8 cellular contexts compared by ENCODE assay signal in the genomic region with DNA sequence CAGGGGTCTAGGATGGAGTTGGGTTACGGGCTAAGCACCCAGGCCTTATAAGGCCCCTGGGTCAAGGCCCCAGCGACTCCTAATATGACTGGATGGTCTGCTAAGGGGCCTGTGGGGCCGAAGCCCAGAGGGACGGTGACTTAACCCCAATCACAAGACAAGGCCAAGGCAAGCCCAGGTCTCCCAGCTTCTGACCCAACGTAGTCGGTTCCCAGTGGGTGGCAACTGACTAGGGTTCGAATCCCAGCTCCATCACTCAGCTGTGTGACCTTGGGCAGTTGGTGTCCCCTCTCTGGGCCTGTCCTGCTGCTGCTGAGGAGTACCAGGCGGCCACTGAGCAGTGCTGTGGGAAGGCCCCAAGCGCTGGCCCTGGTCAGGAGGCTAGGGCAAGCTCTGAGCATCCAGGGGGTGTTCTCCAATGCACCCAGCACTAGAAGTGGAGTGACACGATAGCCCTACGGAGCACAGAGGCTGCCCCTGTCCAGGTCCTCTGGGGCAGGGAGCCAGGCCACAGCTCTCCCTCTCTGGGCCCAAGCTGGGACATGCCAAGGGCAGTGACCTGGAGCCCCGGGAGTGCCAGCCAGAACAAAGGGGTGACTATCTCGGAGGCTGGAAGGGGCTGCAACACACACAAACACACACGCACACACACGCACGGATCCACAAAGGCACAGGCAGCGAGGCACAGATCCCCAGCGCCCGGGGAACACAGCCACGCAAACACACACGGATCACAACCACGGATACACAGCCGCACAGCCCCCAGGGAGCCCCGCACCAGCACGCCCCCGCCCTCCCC. TPM values are rescaled to one million over a fixed set of nuclear protein-coding genes. Genes with fewer than 3 reads are reported as not detected.
DNase-seq lines count a peak whose midpoint lies in the region; ATAC-seq and TF ChIP-seq lines count a peak whose summit lies in the region.

No MANE protein-coding gene starts in this region.

- 31 to 67% methylated on average over 10 to 25 of the region's 26 CpGs for WGBS in lower leg skin, 2 donors

- no peaks in the 10 kb centered on the region for H3K9me3 ChIP-seq in thoracic aorta

- H3K4me3 ChIP-seq in lower leg skin (ENCODE audit: low read depth, poor library complexity, severe bottlenecking) (peak overlapping the region; percentile 22), thoracic aorta (peak overlapping the region; percentile 80)

- peak overlapping the region; percentile 63 to 75 for H3K27ac ChIP-seq in thoracic aorta

- DNase-seq in NCI-H2171 treated with DMSO at 0.1 percent for 48 hours (lab: John Stamatoyannopoulos, UW) (peak; percentile 60), NCI-H2171 (lab: John Stamatoyannopoulos, UW) (no peak), cerebellum (ENCODE audit: low spot score) (peak; percentile 41), lower leg skin (ENCODE audit: low spot score in 2 of 2) (no peak), thoracic aorta (ENCODE audit: low spot score) (no peak), NCI-H2081 treated with DMSO at 0.1 percent for 48 hours (lab: John Stamatoyannopoulos, UW) (no peak), DMS153 (lab: John Stamatoyannopoulos, UW) (no peak), NCI-H1930 (lab: John Stamatoyannopoulos, UW) (no peak)

- peaks cover 4% of the 10 kb centered on the region for H3K36me3 ChIP-seq in thoracic aorta

- TF ChIP-seq CTCF in lower leg skin (IDR thresholded peaks at IDR 0.05) = no peak
- no peak for TF ChIP-seq CTCF in thoracic aorta (IDR thresholded peaks at IDR 0.05)

- intact Hi-C loops in lower leg skin (cut with DNase I; ENCODE audit: low total_unique reads) = no loop called here

- no peak for TF ChIP-seq POLR2A in lower leg skin (IDR thresholded peaks at IDR 0.05)

- ATAC-seq in thoracic aorta (ENCODE audit: insufficient number of reproducible peaks, low FRiP score, low read depth) = no peak

- peaks cover 27 to 51% of the 10 kb centered on the region in 2 donors for H3K4me1 ChIP-seq in thoracic aorta (ENCODE audit: control insufficient read depth in 1 of 2, low read depth in 2 of 2)

- no peaks in the 10 kb centered on the region for H3K27me3 ChIP-seq in thoracic aorta (replicated peaks; ENCODE audit: insufficient read depth)

RNA-seq across cellular contexts. Expression of a gene that starts 0.5 kb away (rescaled TPM):
- total RNA-seq in cerebellum = 23.0 TPM
- 10 to 100 TPM in 3 of 4 donors, 1 to 10 TPM in 1; 9.5 to 35.4 (median 19.8) TPM for total RNA-seq in lower leg skin
- 10 to 100 TPM; 35.1 to 77.7 TPM for total RNA-seq in thoracic aorta

RNA-seq across cellular contexts. Expression of a gene that starts 22.4 kb away (rescaled TPM):
- total RNA-seq in cerebellum (18.8 TPM), lower leg skin (10 to 100 TPM; 50.5 to 72.9 (median 65.6) TPM), thoracic aorta (100 to 1,000 TPM; 140 to 221 TPM)

RNA-seq across cellular contexts. Expression of a gene that starts 22.5 kb away (rescaled TPM):
- total RNA-seq in cerebellum (3.2 TPM), lower leg skin (10 to 100 TPM; 12.0 to 51.1 (median 19.6) TPM), thoracic aorta (100 to 1,000 TPM; 239 to 268 TPM)

RNA-seq across cellular contexts. Expression of a gene that starts 39.9 kb away (rescaled TPM):
- total RNA-seq in cerebellum (9.0 TPM), lower leg skin (10 to 100 TPM in 2 of 4 donors, 1 to 10 TPM in 2; 4.6 to 28.5 (median 16.5) TPM), thoracic aorta (10 to 100 TPM; 45.0 to 61.2 TPM)

RNA-seq across cellular contexts. Expression of a gene that starts 53.6 kb away (rescaled TPM):
- total RNA-seq in cerebellum (3.5 TPM), lower leg skin (10 to 100 TPM in 1 of 4 donors, 1 to 10 TPM in 3; 4.1 to 11.3 (median 8.4) TPM), thoracic aorta (1 to 10 TPM; 6.0 to 8.8 TPM)

Comparison
In these comparisons a context has a peak if more than half of its experiments do, and no peak if none do; other contexts are left out.
1. DNase-seq: peak in NCI-H2171 treated with DMSO at 0.1 percent for 48 hours (single experiment) and cerebellum (single experiment); none in NCI-H2171 (single experiment), lower leg skin (0 of 2), thoracic aorta (single experiment), NCI-H2081 treated with DMSO at 0.1 percent for 48 hours (single experiment), DMS153 (single experiment) and NCI-H1930 (0 of 2).
2. RNA of a gene that starts 22.5 kb away (total RNA-seq): 239 to 268 TPM in thoracic aorta; 12.0 to 51.1 TPM in lower leg skin and 3.2 TPM in cerebellum (single experiment); every median in the first group is over 4 times any median in the second.